13 cellular contexts compared by ENCODE assay signal in genomic region chr13:27005976-27006518, GRCh38.
A peak's percentile ranks its signal among the peaks of the same experiment; 100 is the strongest.
DNase-seq lines count a peak whose midpoint lies in the region; ATAC-seq and TF ChIP-seq lines count a peak whose summit lies in the region.
"Had no signal": no experiment of that assay in that cellular context is flagged by ENCODE, and none has a peak within 500 bp of the region (broad histone marks: within the 10 kb centered on the region; RNA-seq: fewer than 3 reads in every experiment).

No MANE protein-coding gene starts in this region.

- H3K27ac Mint-ChIP-seq in MCF 10A (ENCODE audit: low read depth, unreplicated experiment), result no peak overlapping the region
- H3K27ac Mint-ChIP-seq: activated T-helper 1 cell treated with anti-CD3 and anti-CD28 coated beads, Interleukin-12 subunit alpha, Interleukin-12 subunit beta, Interleukin-2, Interleukin-4 antibody, amounts not matched to agents 30 ng/mL and 10 ng/mL and 1 ng/mL, durations not matched to agents 14 hours and 24 hours and 36 hours had no signal

- POLR2A ChIA-PET in MCF 10A (lab: Yijun Ruan, JAX), result interaction anchor here (0.6 to 1.5 kb wide), 3 partner anchors 164 to 804 kb away, joined by 3 to 5 read pairs (median 3); no protein-coding TSS in a partner anchor

- BruUV-seq in MCF 10A (replicated peaks; lab: Mats Ljungman, UMichigan), result no TSS peak

- H3K27me3 Mint-ChIP-seq in MCF 10A (ENCODE audit: insufficient read depth, unreplicated experiment), result peaks cover 15% of the 10 kb centered on the region

- H3K9me3 ChIP-seq in breast epithelium, result no peaks in the 10 kb centered on the region
- H3K9me3 ChIP-seq in mucosa of stomach (ENCODE audit: control insufficient read depth, low read length), result no peaks in the 10 kb centered on the region
- H3K9me3 ChIP-seq in upper lobe of left lung, result no peaks in the 10 kb centered on the region
- H3K9me3 ChIP-seq: uterus had no signal

- peaks cover 0 to 14% of the 10 kb centered on the region in 2 donors for H3K27me3 ChIP-seq in breast epithelium
- peaks cover 20% of the 10 kb centered on the region for H3K27me3 ChIP-seq in mucosa of stomach (ENCODE audit: control insufficient read depth, insufficient read depth, low read length)
- H3K27me3 ChIP-seq in upper lobe of left lung, result peaks cover 0 to 9% (median 0%) of the 10 kb centered on the region in 4 donors
- H3K27me3 ChIP-seq: uterus had no signal

- ATAC-seq in upper lobe of left lung (ENCODE audit: low FRiP score in 2 of 2), result no peak
- ATAC-seq in GM19455 (IDR thresholded peaks at IDR 0.05; ENCODE audit: unreplicated experiment), result no peak

- no peaks in the 10 kb centered on the region for H3K36me3 Mint-ChIP-seq in MCF 10A (ENCODE audit: insufficient read depth, unreplicated experiment)

- no peak overlapping the region for H3K4me3 Mint-ChIP-seq in MCF 10A (ENCODE audit: unreplicated experiment)
- H3K4me3 Mint-ChIP-seq: activated T-helper 1 cell treated with anti-CD3 and anti-CD28 coated beads, Interleukin-12 subunit alpha, Interleukin-12 subunit beta, Interleukin-2, Interleukin-4 antibody, amounts not matched to agents 30 ng/mL and 10 ng/mL and 1 ng/mL, durations not matched to agents 14 hours and 24 hours and 36 hours had no signal

- H3K4me1 ChIP-seq in breast epithelium, result peaks cover 0 to 4% of the 10 kb centered on the region in 2 donors
- H3K4me1 ChIP-seq in mucosa of stomach (ENCODE audit: control insufficient read depth, insufficient read depth, low read length), result peaks cover 12% of the 10 kb centered on the region
- H3K4me1 ChIP-seq in upper lobe of left lung, result peaks cover 16 to 21% (median 17%) of the 10 kb centered on the region in 4 donors
- H3K4me1 ChIP-seq: uterus had no signal

- H3K9me3 Mint-ChIP-seq in MCF 10A (ENCODE audit: unreplicated experiment), result no peaks in the 10 kb centered on the region
- H3K9me3 Mint-ChIP-seq: activated T-helper 1 cell treated with anti-CD3 and anti-CD28 coated beads, Interleukin-12 subunit alpha, Interleukin-12 subunit beta, Interleukin-2, Interleukin-4 antibody, amounts not matched to agents 30 ng/mL and 10 ng/mL and 1 ng/mL, durations not matched to agents 14 hours and 24 hours and 36 hours had no signal

- no peak for DNase-seq in breast epithelium (ENCODE audit: low spot score in 2 of 2)
- DNase-seq in MCF 10A (ENCODE audit: unreplicated experiment), result no peak
- peak in 1 of 2 donors; percentile 12 for DNase-seq in upper lobe of left lung
- no peak for DNase-seq in AG20443 (ENCODE audit: low spot score)
- no peak for DNase-seq in NCI-H524 (lab: John Stamatoyannopoulos, UW)
- DNase-seq: activated CD4-positive, CD25-positive, alpha-beta regulatory T cell treated with anti-CD3 and anti-CD28 coated beads, Interleukin-2, amount 50 U/mL, for 72 hours; stimulated activated CD4-positive, alpha-beta T cell treated with anti-CD3 and anti-CD28 coated beads, Interleukin-15, amount 100 ng/mL, for 24 hours; SW 1271; uterus had no signal

- peak overlapping the region; percentile 6 for H3K9ac ChIP-seq in mucosa of stomach (ENCODE audit: low read length)

- CTCF ChIA-PET in MCF 10A (lab: Yijun Ruan, JAX), result interaction anchor here (0.6 to 1.5 kb wide), 6 partner anchors 42 to 1214 kb away, joined by 3 to 6 read pairs (median 3); no protein-coding TSS in a partner anchor

- 73 to 83% methylated on average over 1 to 8 of the region's 8 CpGs for WGBS in upper lobe of left lung, 2 donors

- intact Hi-C loops in breast epithelium (cut with DNase I; ENCODE audit: low total_unique reads), result no loop called here
- intact Hi-C loops in MCF 10A (cut with micrococcal nuclease), result no loop called here

- TF ChIP-seq EP300 in upper lobe of left lung (IDR thresholded peaks at IDR 0.05), result no peak

- TF ChIP-seq POLR2A in breast epithelium (IDR thresholded peaks at IDR 0.05) (no peak), upper lobe of left lung (IDR thresholded peaks at IDR 0.05) (no peak)

- no peak for TF ChIP-seq CTCF in breast epithelium (IDR thresholded peaks at IDR 0.05)
- TF ChIP-seq CTCF in MCF 10A (IDR thresholded peaks at IDR 0.05; ENCODE audit: unreplicated experiment), result no peak
- no peak for TF ChIP-seq CTCF in upper lobe of left lung (IDR thresholded peaks at IDR 0.05)

- H3K27ac ChIP-seq in breast epithelium, result peak overlapping the region in 1 of 2 donors; percentile 1
- H3K27ac ChIP-seq in cingulate gyrus (ENCODE audit: low read depth, low read length), result peak overlapping the region; percentile 70
- H3K27ac ChIP-seq in upper lobe of left lung, result peak overlapping the region in 3 of 4 donors; percentile 39 to 71 (median 50)
- H3K27ac ChIP-seq: uterus had no signal

- H3K36me3 ChIP-seq in breast epithelium, result no peaks in the 10 kb centered on the region
- H3K36me3 ChIP-seq in mucosa of stomach (ENCODE audit: control insufficient read depth, insufficient read depth, low read length), result no peaks in the 10 kb centered on the region
- H3K36me3 ChIP-seq in upper lobe of left lung, result no peaks in the 10 kb centered on the region
- H3K36me3 ChIP-seq: uterus had no signal

- H3K4me3 ChIP-seq in breast epithelium, result peak overlapping the region; percentile 21 to 62 (median 41)
- H3K4me3 ChIP-seq in mucosa of stomach (ENCODE audit: low read length), result no peak overlapping the region
- H3K4me3 ChIP-seq in upper lobe of left lung, result peak overlapping the region in 3 of 4 donors; percentile 35 to 53 (median 47)
- H3K4me3 ChIP-seq: uterus had no signal

- H3K4me1 Mint-ChIP-seq in MCF 10A (ENCODE audit: insufficient read depth, unreplicated experiment), result no peaks in the 10 kb centered on the region
